ENCODE assay signal across 10 cellular contexts in genomic region chr10:70324341-70324861, GRCh38. TPM values are rescaled to one million over a fixed set of nuclear protein-coding genes. Genes with fewer than 3 reads are reported as not detected.
DNase-seq lines count a peak whose midpoint lies in the region; ATAC-seq and TF ChIP-seq lines count a peak whose summit lies in the region.
"Had no signal": no experiment of that assay in that cellular context is flagged by ENCODE, and none has a peak within 500 bp of the region (broad histone marks: within the 10 kb centered on the region; RNA-seq: fewer than 3 reads in every experiment).

No MANE protein-coding gene starts in this region.

- DNase-seq in CD8-positive, alpha-beta T cell = peak in 4 of 7 experiments; percentile 17 to 70 (median 32)
- DNase-seq in T-cell = peak in 8 of 34 experiments; percentile 4 to 29 (median 19)
- no peak for DNase-seq in left lobe of liver (ENCODE audit: low spot score)
- no peak for DNase-seq in AG20443 (ENCODE audit: low spot score)
- no peak for DNase-seq in foreskin melanocyte
- no peak for DNase-seq in SIG-M5 treated with dmso at 0.1 percent for 504 hours (lab: John Stamatoyannopoulos, UW; ENCODE audit: unreplicated experiment)
- DNase-seq in colonic mucosa = no peak
- DNase-seq: NCI-H2081 treated with DMSO at 0.1 percent for 48 hours had no signal

- ATAC-seq in CD8-positive, alpha-beta T cell = peak; percentile 60
- ATAC-seq in GM21381 (IDR thresholded peaks at IDR 0.05; ENCODE audit: unreplicated experiment) (peak; percentile 66), T-cell (replicated peaks in 1 of 4) (peak; percentile 53 to 65 (median 59)), left lobe of liver (peak; percentile 9)

- CTCF ChIA-PET in CD8-positive, alpha-beta T cell (lab: Charles Lee) = interaction anchor here (0.8 to 2.3 kb wide), 3 partner anchors 8 to 103 kb away, joined by 3 to 10 read pairs (median 3); no protein-coding TSS in a partner anchor
- CTCF ChIA-PET in T-cell (lab: Charles Lee) = no interaction called here

- intact Hi-C loops in CD8-positive, alpha-beta T cell (cut with DNase I, micrococcal nuclease) = no loop called here
- intact Hi-C loops in colonic mucosa (cut with DNase I) = no loop called here

- H3K36me3 Mint-ChIP-seq in CD8-positive, alpha-beta T cell = no peaks in the 10 kb centered on the region
- no peaks in the 10 kb centered on the region for H3K36me3 Mint-ChIP-seq in T-cell

- H3K4me1 Mint-ChIP-seq in CD8-positive, alpha-beta T cell (ENCODE audit: low read depth) = peaks cover 39% of the 10 kb centered on the region
- peaks cover 19 to 33% (median 27%) of the 10 kb centered on the region in 3 donors for H3K4me1 Mint-ChIP-seq in T-cell

- peak overlapping the region; percentile 14 for H3K27ac ChIP-seq in CD8-positive, alpha-beta T cell (ENCODE audit: low read depth, low read length)
- no peak overlapping the region for H3K27ac ChIP-seq in colonic mucosa
- H3K27ac ChIP-seq: C4-2B had no signal

- H3K4me1 ChIP-seq in CD8-positive, alpha-beta T cell (ENCODE audit: insufficient read depth, low read length) = peaks cover 40% of the 10 kb centered on the region
- no peaks in the 10 kb centered on the region for H3K4me1 ChIP-seq in colonic mucosa

- no peaks in the 10 kb centered on the region for H3K9me3 Mint-ChIP-seq in CD8-positive, alpha-beta T cell
- H3K9me3 Mint-ChIP-seq in T-cell = no peaks in the 10 kb centered on the region

- H3K36me3 ChIP-seq in CD8-positive, alpha-beta T cell (ENCODE audit: insufficient read depth, low read length) = no peaks in the 10 kb centered on the region
- H3K36me3 ChIP-seq in colonic mucosa = no peaks in the 10 kb centered on the region

- POLR2A ChIA-PET in CD8-positive, alpha-beta T cell (lab: Charles Lee) = interaction anchor here (0.9 to 1.0 kb wide), 2 partner anchors 103 to 178 kb away, joined by 3 read pairs; partner anchors contain the start of gene TYSND1
- POLR2A ChIA-PET in T-cell (lab: Charles Lee) = no interaction called here

- H3K4me3 ChIP-seq in CD8-positive, alpha-beta T cell (ENCODE audit: low read depth, low read length) = no peak overlapping the region
- no peak overlapping the region for H3K4me3 ChIP-seq in colonic mucosa

- TF ChIP-seq CTCF in CD8-positive, alpha-beta T cell (IDR thresholded peaks at IDR 0.05) = no peak
- TF ChIP-seq CTCF in colonic mucosa (IDR thresholded peaks at IDR 0.05) = no peak

- no peaks in the 10 kb centered on the region for H3K27me3 ChIP-seq in CD8-positive, alpha-beta T cell (ENCODE audit: insufficient read depth, low read length)
- no peaks in the 10 kb centered on the region for H3K27me3 ChIP-seq in colonic mucosa

- peak overlapping the region; percentile 18 for H3K4me3 Mint-ChIP-seq in CD8-positive, alpha-beta T cell
- no peak overlapping the region for H3K4me3 Mint-ChIP-seq in T-cell

- no peak overlapping the region for H3K9ac ChIP-seq in colonic mucosa (ENCODE audit: low read depth in 2 of 2, low read length in 2 of 2)

- no peaks in the 10 kb centered on the region for H3K9me3 ChIP-seq in CD8-positive, alpha-beta T cell (ENCODE audit: low read length)
- no peaks in the 10 kb centered on the region for H3K9me3 ChIP-seq in colonic mucosa

- H3K27me3 Mint-ChIP-seq in CD8-positive, alpha-beta T cell (ENCODE audit: low read depth) = no peaks in the 10 kb centered on the region
- H3K27me3 Mint-ChIP-seq in T-cell = no peaks in the 10 kb centered on the region

- peak overlapping the region; percentile 96 for H3K27ac Mint-ChIP-seq in CD8-positive, alpha-beta T cell
- H3K27ac Mint-ChIP-seq in T-cell = peak overlapping the region in 1 of 2 donors; percentile 61

RNA-seq across cellular contexts. Expression of gene NPFFR1, which starts 40.6 kb away (rescaled TPM):
- total RNA-seq in CD8-positive, alpha-beta T cell = not detected
- total RNA-seq in T-cell = not detected
- not detected for total RNA-seq in left lobe of liver
- under 1 TPM; 0.07 to 0.08 TPM for total RNA-seq in colonic mucosa

RNA-seq across cellular contexts. Expression of gene LRRC20, which starts 58.0 kb away (rescaled TPM):
- total RNA-seq in CD8-positive, alpha-beta T cell = 1 to 10 TPM in 1 of 2 experiments, under 1 TPM in 1; 0.81 to 1.1 TPM
- total RNA-seq in T-cell (1 to 10 TPM; 2.5 to 3.9 (median 3.7) TPM), left lobe of liver (16.6 TPM), colonic mucosa (1 to 10 TPM; 5.0 to 9.8 TPM)

Comparison
In these comparisons a context has a peak if more than half of its experiments do, and no peak if none do; other contexts are left out.
1. ATAC-seq: peak in every context shown above with its lines; median percentile 66 in GM21381; 60 in CD8-positive, alpha-beta T cell; 59 in T-cell; 9 in left lobe of liver.
2. DNase-seq: peak in CD8-positive, alpha-beta T cell (4 of 7); none in left lobe of liver (single experiment), AG20443 (single experiment), foreskin melanocyte (single experiment), SIG-M5 treated with dmso at 0.1 percent for 504 hours (single experiment) and colonic mucosa (single experiment).